11 cellular contexts compared by ENCODE assay signal in genomic region chr3:58356054-58356453, GRCh38. TPM values are rescaled to one million over a fixed set of nuclear protein-coding genes. Genes with fewer than 3 reads are reported as not detected.
DNase-seq lines count a peak whose midpoint lies in the region; ATAC-seq, FAIRE-seq and TF ChIP-seq lines count a peak whose summit lies in the region.
"Had no signal": no experiment of that assay in that cellular context is flagged by ENCODE, and none has a peak within 500 bp of the region (broad histone marks: within the 10 kb centered on the region; RNA-seq: fewer than 3 reads in every experiment).

No MANE protein-coding gene starts in this region.

- H3K27ac ChIP-seq in pancreas: no peak overlapping the region
- H3K27ac ChIP-seq: 22Rv1 had no signal

- intact Hi-C loops in pancreas (cut with DNase I): no loop called here

- H3K4me3 ChIP-seq in NB4 (ENCODE audit: low read depth, low read length) (no peak overlapping the region), pancreas (no peak overlapping the region)

- TF ChIP-seq POLR2A in NB4 (IDR thresholded peaks at IDR 0.05; ENCODE audit: extremely low read depth, insufficient read length): no peak

- no peak for TF ChIP-seq CTCF in NB4 (IDR thresholded peaks at IDR 0.05; ENCODE audit: low read depth, low read length)
- TF ChIP-seq CTCF in pancreas (IDR thresholded peaks at IDR 0.05): no peak

- WGBS in pancreas, 2 donors: 42 to 45% methylated on average over 4 of the region's 4 CpGs

- H3K27me3 ChIP-seq in pancreas: no peaks in the 10 kb centered on the region

- no peak for FAIRE-seq in pancreas (lab: Jason Lieb, UNC)

- H3K36me3 ChIP-seq in pancreas: no peaks in the 10 kb centered on the region

- peak in 3 of 4 donors; percentile 24 to 69 (median 44) for ATAC-seq in pancreas
- ATAC-seq in HG03108 (IDR thresholded peaks at IDR 0.05; ENCODE audit: unreplicated experiment): no peak

- DNase-seq in NCI-H1694 treated with DMSO at 0.1 percent for 48 hours (lab: John Stamatoyannopoulos, UW) (peak; percentile 8), NCI-H1694 (lab: John Stamatoyannopoulos, UW) (no peak), NB4 (ENCODE audit: low read depth) (peak; percentile 77), amniotic epithelial cell (ENCODE audit: low read depth) (peak; percentile 30), pancreas (no peak), AG08395 (ENCODE audit: low spot score) (no peak)
- DNase-seq in activated effector memory CD4-positive, alpha-beta T cell treated with Interleukin-2 at 50 U/mL for 16 hours: no peak
- DNase-seq: RPMI8226, trophoblast cell had no signal

- no peaks in the 10 kb centered on the region for H3K4me1 ChIP-seq in pancreas

- no peaks in the 10 kb centered on the region for H3K9me3 ChIP-seq in pancreas

RNA-seq across cellular contexts. Expression of gene PXK, which starts 23.4 kb away (rescaled TPM):
- total RNA-seq in pancreas: 10 to 100 TPM in 1 of 6 donors, 1 to 10 TPM in 5; 6.1 to 11.2 (median 7.9) TPM
- 1 to 10 TPM; 3.2 to 6.2 TPM for polyA plus RNA-seq in pancreas

RNA-seq across cellular contexts. Expression of gene HTD2, which starts 49.7 kb away (rescaled TPM):
- 1 to 10 TPM; 2.6 to 4.4 (median 3.5) TPM for total RNA-seq in pancreas
- polyA plus RNA-seq in pancreas: 1 to 10 TPM in 1 of 2 donors, under 1 TPM in 1; 0.68 to 5.5 TPM

RNA-seq across cellular contexts. Expression of gene RPP14, which starts 50.0 kb away (rescaled TPM):
- 1 to 10 TPM; 5.0 to 7.7 (median 6.7) TPM for total RNA-seq in pancreas
- 1 to 10 TPM; 5.0 to 8.1 TPM for polyA plus RNA-seq in pancreas

Comparison
In these comparisons a context has a peak if more than half of its experiments do, and no peak if none do; other contexts are left out.
1. DNase-seq: peak in NCI-H1694 treated with DMSO at 0.1 percent for 48 hours (single experiment), NB4 (single experiment) and amniotic epithelial cell (single experiment); none in NCI-H1694 (single experiment), pancreas (0 of 6), activated effector memory CD4-positive, alpha-beta T cell treated with Interleukin-2 at 50 U/mL for 16 hours (single experiment) and AG08395 (single experiment).